ENCODE assay signal across 8 cellular contexts in genomic region chr4:84582988-84583870, GRCh38. TPM values are rescaled to one million over a fixed set of nuclear protein-coding genes. Genes with fewer than 3 reads are reported as not detected.
A peak's percentile ranks its signal among the peaks of the same experiment; 100 is the strongest.
DNase-seq lines count a peak whose midpoint lies in the region; ATAC-seq and TF ChIP-seq lines count a peak whose summit lies in the region.

Gene CDS1, plus strand, starts transcription at chr4:84583127. Its CDS starts 275 bp downstream, at chr4:84583402.

- WGBS in adrenal gland, 4 donors = 0 to 1% (median 0%) methylated on average over 12 to 88 of the region's 88 CpGs; no CpG with 5 or more reads in 1 of the 4 donors

- peaks cover 3% of the 10 kb centered on the region for H3K4me1 ChIP-seq in ACC112 (ENCODE audit: control insufficient read depth, insufficient read depth, low read length, unreplicated experiment)
- H3K4me1 ChIP-seq in adrenal gland (replicated peaks in 1 of 2) = peaks cover 4 to 7% of the 10 kb centered on the region in 2 donors
- no peaks in the 10 kb centered on the region for H3K4me1 ChIP-seq in Karpas-422 (ENCODE audit: low read length)

- H3K27me3 ChIP-seq in ACC112 (ENCODE audit: insufficient read depth, low read length) (peaks cover 45% of the 10 kb centered on the region), adrenal gland (no peaks in the 10 kb centered on the region), Karpas-422 (ENCODE audit: low read length) (no peaks in the 10 kb centered on the region)

- H3K4me3 ChIP-seq in ACC112 (ENCODE audit: low read depth, low read length) (peak within 1 kb of the TSS; percentile 87), adrenal gland (peak within 1 kb of the TSS; percentile 34 to 86 (median 64)), iPS-11a (ENCODE audit: low read depth, low read length) (peak within 1 kb of the TSS; percentile 86), Karpas-422 (ENCODE audit: low read length) (no peak within 1 kb of the TSS)

- H4K20me1 ChIP-seq in Karpas-422 (ENCODE audit: insufficient read depth, low read depth, low read length) = no peaks in the 10 kb centered on the region

- H3K36me3 ChIP-seq in ACC112 (ENCODE audit: insufficient read depth, low read length) (no peaks in the 10 kb centered on the region), adrenal gland (replicated peaks in 1 of 2) (no peaks in the 10 kb centered on the region), Karpas-422 (ENCODE audit: insufficient read depth, low read length) (no peaks in the 10 kb centered on the region)

- H3K9me2 ChIP-seq in Karpas-422 (replicated peaks; ENCODE audit: insufficient read depth, low read length) = no peaks in the 10 kb centered on the region

- no peak within 1 kb of the TSS for H3K9ac ChIP-seq in Karpas-422 (ENCODE audit: low read length)

- intact Hi-C loops in adrenal gland (cut with DNase I) = no loop called here
- intact Hi-C loops in sciatic nerve (cut with DNase I) = no loop called here

- H3K79me2 ChIP-seq in ACC112 (ENCODE audit: control insufficient read depth, insufficient read depth, low read length, unreplicated experiment) (no peaks in the 10 kb centered on the region), Karpas-422 (ENCODE audit: low read length) (no peaks in the 10 kb centered on the region)

- H3K9me3 ChIP-seq in adrenal gland (replicated peaks in 1 of 3) (no peaks in the 10 kb centered on the region), Karpas-422 (ENCODE audit: low read length) (no peaks in the 10 kb centered on the region)

- H2AFZ ChIP-seq in ACC112 (ENCODE audit: low read length, unreplicated experiment) (peak within 1 kb of the TSS; percentile 95), Karpas-422 (ENCODE audit: low read length) (no peak within 1 kb of the TSS)

- no peak for TF ChIP-seq CTCF in adrenal gland (IDR thresholded peaks at IDR 0.05)

- H3K27ac ChIP-seq in ACC112 (ENCODE audit: low read depth, low read length) = no peak within 1 kb of the TSS
- H3K27ac ChIP-seq in adrenal gland = peak within 1 kb of the TSS; percentile 37 to 85 (median 77)
- H3K27ac ChIP-seq in Karpas-422 (ENCODE audit: low read length) = no peak within 1 kb of the TSS

- TF ChIP-seq POLR2A in adrenal gland (IDR thresholded peaks at IDR 0.05) = no peak

- DNase-seq in NCI-H510A treated with DMSO at 0.1 percent for 48 hours (lab: John Stamatoyannopoulos, UW) = peak; percentile 64
- DNase-seq in adrenal gland = peak; percentile 24 to 58 (median 39)
- peak; percentile 59 for DNase-seq in sciatic nerve (ENCODE audit: low spot score)
- DNase-seq in Karpas-422 = no peak

- ATAC-seq in GM18502 (IDR thresholded peaks at IDR 0.05; ENCODE audit: poor library complexity, unreplicated experiment) = peak; percentile 60
- ATAC-seq in HG02885 (IDR thresholded peaks at IDR 0.05; ENCODE audit: poor library complexity, unreplicated experiment) = peak; percentile 62
- ATAC-seq in sciatic nerve = peak; percentile 12

- H3K4me2 ChIP-seq in Karpas-422 (ENCODE audit: low read depth, low read length, poor library complexity, severe bottlenecking) = no peak within 1 kb of the TSS

RNA-seq across cellular contexts. Expression of gene CDS1, which starts in this region (rescaled TPM):
- 10 to 100 TPM in 4 of 8 donors, 1 to 10 TPM in 4; 5.3 to 17.8 (median 10.1) TPM for total RNA-seq in adrenal gland
- polyA plus RNA-seq in adrenal gland = 1 to 10 TPM; 2.6 to 8.0 (median 3.7) TPM
- 0.31 TPM for total RNA-seq in sciatic nerve
- not detected in 2 replicates for total RNA-seq in Karpas-422 (2014; rRNA removed; shearing (Covaris generic); ENCODE audit: low replicate concordance)

Comparison
In these comparisons a context has a peak if more than half of its experiments do, and no peak if none do; other contexts are left out.
1. Peak in DNase-seq and ATAC-seq in sciatic nerve; RNA of the gene not detected or under 1 TPM.
2. H3K27ac ChIP-seq: peak in adrenal gland (5 of 5); none in ACC112 (single experiment) and Karpas-422 (single experiment).
3. ATAC-seq: peak in every context shown above with its lines; median percentile 62 in HG02885; 60 in GM18502; 12 in sciatic nerve.